Comparison of ENCODE assay signal across 1 cellular context in genomic region chr11:44159848-44160721, GRCh38.
TF ChIP-seq lines count a peak whose summit lies in the region.

No MANE protein-coding gene starts in this region.

TF ChIP-seq in WTC11, 78 proteins besides CTCF, POLR2A, EP300 and RAD21 (continued from another document):
- no peak for TF ChIP-seq PRDM15 (CRISPR knock-in tag; IDR thresholded peaks at IDR 0.05)
- TF ChIP-seq E2F4 (CRISPR knock-in tag; IDR thresholded peaks at IDR 0.05; ENCODE audit: borderline replicate concordance, low read depth), result no peak
- no peak for TF ChIP-seq ZNF263 (CRISPR knock-in tag; IDR thresholded peaks at IDR 0.05; ENCODE audit: low read depth)
- TF ChIP-seq ZNF121 (CRISPR knock-in tag; IDR thresholded peaks at IDR 0.05), result no peak
- no peak for TF ChIP-seq NR3C1 (CRISPR knock-in tag; conservative IDR thresholded peaks at IDR 0.05; ENCODE audit: low read depth)
TF ChIP-seq in WTC11: peak in this region for 0.
